21 cellular contexts compared by ENCODE assay signal in genomic region chr20:7493311-7493710, GRCh38.
"Had no signal": no experiment of that assay in that cellular context is flagged by ENCODE, and none has a peak within 500 bp of the region (broad histone marks: within the 10 kb centered on the region; RNA-seq: fewer than 3 reads in every experiment).

No MANE protein-coding gene starts in this region.

- H3K4me3 ChIP-seq: MG63, SJSA1, SK-N-MC had no signal

- H3K27ac ChIP-seq: SJSA1, SK-N-MC had no signal

- H3K27me3 ChIP-seq: MG63, SJSA1 had no signal

- H3K36me3 ChIP-seq: MG63, SJSA1 had no signal

- DNase-seq: IMR-90, Karpas-422, KG1, MG63, NCI-H1092 treated with DMSO at 0.1 percent for 48 hours, NCI-H1436 treated with DMSO at 0.1 percent for 48 hours, NCI-H1694, NCI-H187 treated with DMSO at 0.1 percent for 48 hours, NCI-H2029 treated with DMSO at 0.1 percent for 48 hours, NCI-H2227 treated with DMSO at 0.1 percent for 48 hours, NCI-H524, NCI-H526 treated with DMSO at 0.1 percent for 48 hours, NCI-H748 treated with DMSO at 0.1 percent for 48 hours, Right ventricle myocardium superior, RPMI8226, SIG-M5, T-cell had no signal

- H3K9me3 ChIP-seq: SJSA1 had no signal

- ATAC-seq: HepG2, T-cell had no signal

- H3K4me1 ChIP-seq: SJSA1 had no signal

- FAIRE-seq: HepG2, RCC 7860 had no signal
